ENCODE assay signal across 8 cellular contexts in genomic region chr1:15603050-15603965, GRCh38. TPM values are rescaled to one million over a fixed set of nuclear protein-coding genes. Genes with fewer than 3 reads are reported as not detected.
DNase-seq lines count a peak whose midpoint lies in the region; ATAC-seq and TF ChIP-seq lines count a peak whose summit lies in the region.

No MANE protein-coding gene starts in this region.

- peak overlapping the region; percentile 82 for H3K4me3 Mint-ChIP-seq in dendritic cell treated with granulocyte-macrophage colony-stimulating factor and Interleukin-4, amounts not matched to agents 40 ng/mL and 50 ng/mL, for 4 days

- DNase-seq in AG09309 (ENCODE audit: low read depth): peak; percentile 67
- peak; percentile 100 for DNase-seq in NCI-H510A (lab: John Stamatoyannopoulos, UW)
- DNase-seq in activated CD4-positive, alpha-beta T cell treated with anti-CD3 and anti-CD28 coated beads, Interleukin-2, amount 50 U/mL, for 4 hours: peak; percentile 89 to 90
- DNase-seq in left lobe of liver (ENCODE audit: low spot score): peak; percentile 98
- peak; percentile 77 to 84 for DNase-seq in stimulated activated CD4-positive, alpha-beta T cell treated with anti-CD3 and anti-CD28 coated beads, Interleukin-1b, Interleukin-23, amount 100 ng/mL, for 4 hours (ENCODE audit: low read depth in 2 of 2)

- H3K36me3 Mint-ChIP-seq in dendritic cell treated with granulocyte-macrophage colony-stimulating factor and Interleukin-4, amounts not matched to agents 40 ng/mL and 50 ng/mL, for 4 days (ENCODE audit: low read depth): no peaks in the 10 kb centered on the region

- H3K27ac Mint-ChIP-seq in dendritic cell treated with granulocyte-macrophage colony-stimulating factor and Interleukin-4, amounts not matched to agents 40 ng/mL and 50 ng/mL, for 4 days: peak overlapping the region; percentile 87

- TF ChIP-seq CTCF in AG09309 (IDR thresholded peaks at IDR 0.05; ENCODE audit: control insufficient read depth, insufficient read depth, low read depth, low read length, missing control alignments): no peak

- peaks cover 16% of the 10 kb centered on the region for H3K4me1 Mint-ChIP-seq in dendritic cell treated with granulocyte-macrophage colony-stimulating factor and Interleukin-4, amounts not matched to agents 40 ng/mL and 50 ng/mL, for 4 days (ENCODE audit: low read depth)

- intact Hi-C loops in dendritic cell treated with granulocyte-macrophage colony-stimulating factor and Interleukin-4, amounts not matched to agents 40 ng/mL and 50 ng/mL, for 4 days (cut with micrococcal nuclease): loop anchor here (1.0 kb wide), 1 partner anchor 15 kb away; no protein-coding TSS in a partner anchor

- no peaks in the 10 kb centered on the region for H3K9me3 Mint-ChIP-seq in dendritic cell treated with granulocyte-macrophage colony-stimulating factor and Interleukin-4, amounts not matched to agents 40 ng/mL and 50 ng/mL, for 4 days

- peak; percentile 85 for ATAC-seq in GM19023 (IDR thresholded peaks at IDR 0.05; ENCODE audit: unreplicated experiment)
- peak; percentile 86 for ATAC-seq in HG03280 (IDR thresholded peaks at IDR 0.05; ENCODE audit: unreplicated experiment)
- ATAC-seq in left lobe of liver: peak; percentile 94

- no peaks in the 10 kb centered on the region for H3K27me3 Mint-ChIP-seq in dendritic cell treated with granulocyte-macrophage colony-stimulating factor and Interleukin-4, amounts not matched to agents 40 ng/mL and 50 ng/mL, for 4 days

- H3K4me3 ChIP-seq in AG09309 (ENCODE audit: control insufficient read depth, low read depth, low read length): peak overlapping the region; percentile 61

RNA-seq across cellular contexts. Expression of gene DDI2, which starts 13.9 kb away (rescaled TPM):
- 50.1 TPM for total RNA-seq in left lobe of liver

RNA-seq across cellular contexts. Expression of gene AGMAT, which starts 18.5 kb away (rescaled TPM):
- 58.0 TPM for total RNA-seq in left lobe of liver

Comparison
In these comparisons a context has a peak if more than half of its experiments do, and no peak if none do; other contexts are left out.
1. Peak in every context shown above with its lines: DNase-seq, ATAC-seq and H3K4me3 ChIP-seq.